In genomic region chr6:153312633-153313032, GRCh38 we compare ENCODE assay signal across 8 cellular contexts.
DNase-seq lines count a peak whose midpoint lies in the region; ATAC-seq and TF ChIP-seq lines count a peak whose summit lies in the region.

No MANE protein-coding gene starts in this region.

- H3K36me3 Mint-ChIP-seq in H9 (ENCODE audit: insufficient read depth in 1 of 3, low read depth in 3 of 3): no peaks in the 10 kb centered on the region

- ATAC-seq in HG03139 (IDR thresholded peaks at IDR 0.05; ENCODE audit: unreplicated experiment): no peak

- no peak overlapping the region for H3K56ac ChIP-seq in H9 (ENCODE audit: insufficient read length, low read depth, low read length)

- H3K23ac ChIP-seq in H9 (ENCODE audit: insufficient read length, low read depth, low read length): no peak overlapping the region

- H3K27me3 ChIP-seq in H9 (ENCODE audit: insufficient read depth, low read length): no peaks in the 10 kb centered on the region
- H3K27me3 ChIP-seq in SJSA1 (replicated peaks): peaks cover 4% of the 10 kb centered on the region; the same call in 1 of the 2 replicates

- no peak overlapping the region for H3K9ac ChIP-seq in H9 (ENCODE audit: extremely low read depth, insufficient read length, low read length)

- no peak overlapping the region for H2BK5ac ChIP-seq in H9 (ENCODE audit: insufficient read length, low read length)

- no peak overlapping the region for H2AK5ac ChIP-seq in H9 (ENCODE audit: insufficient read length, low read length)

- H2AFZ ChIP-seq in H9 (ENCODE audit: low read length): no peak overlapping the region

- no peaks in the 10 kb centered on the region for H3K79me2 ChIP-seq in H9 (ENCODE audit: insufficient read depth, low read length)

- no peak overlapping the region for H3K4ac ChIP-seq in H9 (ENCODE audit: low read depth, low read length)

- no peak overlapping the region; a peak in 1 of 7 replicates for H3K27ac Mint-ChIP-seq in H9

- no peak overlapping the region for H2BK120ac ChIP-seq in H9 (ENCODE audit: low read depth, low read length, poor library complexity, severe bottlenecking)

- no peaks in the 10 kb centered on the region for H3K79me1 ChIP-seq in H9 (ENCODE audit: insufficient read depth, low read depth, low read length, poor library complexity, severe bottlenecking)

- no peaks in the 10 kb centered on the region for H3K27me3 Mint-ChIP-seq in H9 (ENCODE audit: low read depth)

- H4K91ac ChIP-seq in H9 (ENCODE audit: insufficient read length, low read depth, low read length): no peak overlapping the region

- WGBS in H9 (ENCODE audit: extremely low coverage, insufficient read length, low lambda C conversion rate): no CpG with 5 or more reads among the region's 3 CpGs

- H3K4me3 Mint-ChIP-seq in H9: no peak overlapping the region

- H3K23me2 ChIP-seq in H9 (ENCODE audit: insufficient read length, low read depth, low read length, poor library complexity, severe bottlenecking): no peaks in the 10 kb centered on the region

- no peak overlapping the region for H3T11ph ChIP-seq in H9 (ENCODE audit: low read length)

- H3K9me3 Mint-ChIP-seq in H9: no peaks in the 10 kb centered on the region

- H3K4me1 Mint-ChIP-seq in H9: peaks cover 0 to 7% of the 10 kb centered on the region in 2 experiments; a peak in 1 of 4 replicates

- no peak overlapping the region for H3K27ac ChIP-seq in H9 (ENCODE audit: insufficient read length, low read depth, low read length)
- H3K27ac ChIP-seq in SJSA1: no peak overlapping the region

- no peaks in the 10 kb centered on the region for H3K4me1 ChIP-seq in H9 (ENCODE audit: insufficient read depth, low read length)
- H3K4me1 ChIP-seq in SJSA1 (replicated peaks): no peaks in the 10 kb centered on the region

- H3K4me3 ChIP-seq in SJSA1: no peak overlapping the region

- no peaks in the 10 kb centered on the region for H3K9me3 ChIP-seq in H9 (ENCODE audit: control insufficient read depth, low read depth, low read length)
- H3K9me3 ChIP-seq in SJSA1 (replicated peaks): no peaks in the 10 kb centered on the region

- no peak for TF ChIP-seq POLR2A in erythroblast (IDR thresholded peaks at IDR 0.05; ENCODE audit: low read length)

- no peak overlapping the region for H2BK20ac ChIP-seq in H9 (ENCODE audit: low read depth, low read length, poor library complexity, severe bottlenecking)

- no peaks in the 10 kb centered on the region for H3K36me3 ChIP-seq in SJSA1

- no peaks in the 10 kb centered on the region for H4K20me1 ChIP-seq in H9 (ENCODE audit: control insufficient read depth, insufficient read depth, insufficient read length)

- H2BK15ac ChIP-seq in H9 (ENCODE audit: low read depth, low read length): no peak overlapping the region

- no peak overlapping the region for H4K5ac ChIP-seq in H9 (ENCODE audit: insufficient read length, low read depth, low read length)

- H3K14ac ChIP-seq in H9 (ENCODE audit: insufficient read depth, low read length): no peak overlapping the region

- H4K8ac ChIP-seq in H9 (replicated peaks; ENCODE audit: insufficient read length, low read depth, low read length): no peak overlapping the region

- H3K18ac ChIP-seq in H9 (ENCODE audit: insufficient read length, low read depth, low read length): no peak overlapping the region

- DNase-seq in NCI-H2081 (lab: John Stamatoyannopoulos, UW): peak; percentile 34 to 71
- no peak for DNase-seq in NCI-H2081 treated with DMSO at 0.1 percent for 48 hours (lab: John Stamatoyannopoulos, UW)
- DNase-seq in H9: peak; percentile 55
- peak; percentile 51 for DNase-seq in NAMALWA (ENCODE audit: low spot score)
- DNase-seq in SJSA1 (ENCODE audit: low read depth in 1 of 2, low spot score in 2 of 2): peak; percentile 12 to 46
- DNase-seq in erythroblast (lab: John Stamatoyannopoulos, UW): peak; percentile 33 to 64
- DNase-seq in pons (ENCODE audit: low spot score): peak; percentile 25

- no peak overlapping the region for H3K4me2 ChIP-seq in H9 (ENCODE audit: insufficient read depth, insufficient read length, low read length)

- no peak overlapping the region for H2BK12ac ChIP-seq in H9 (ENCODE audit: insufficient read length, low read depth, low read length)

- peak; percentile 76 for TF ChIP-seq CTCF in H9 (conservative IDR thresholded peaks at IDR 0.05)
